ENCODE assay signal across 16 cellular contexts in genomic region chr20:56779452-56780143, GRCh38.
DNase-seq lines count a peak whose midpoint lies in the region; ATAC-seq, FAIRE-seq and TF ChIP-seq lines count a peak whose summit lies in the region.
"Had no signal": no experiment of that assay in that cellular context is flagged by ENCODE, and none has a peak within 500 bp of the region (broad histone marks: within the 10 kb centered on the region; RNA-seq: fewer than 3 reads in every experiment).

No MANE protein-coding gene starts in this region.

- peaks cover 50% of the 10 kb centered on the region for H3K4me1 Mint-ChIP-seq in osteocyte (ENCODE audit: unreplicated experiment)
- H3K4me1 Mint-ChIP-seq: CD4-positive, CD25-positive, alpha-beta regulatory T cell had no signal

- no peaks in the 10 kb centered on the region for H3K36me3 Mint-ChIP-seq in osteocyte (ENCODE audit: unreplicated experiment)
- H3K36me3 Mint-ChIP-seq: activated naive CD8-positive, alpha-beta T cell treated with anti-CD3 and anti-CD28 coated beads, Interleukin-2, amount 10 ng/mL, durations not matched to agents 7 days and 5 days; brain; CD4-positive, CD25-positive, alpha-beta regulatory T cell had no signal

- H3K9ac ChIP-seq in BLaER1 (peak overlapping the region; percentile 72; the same call in 1 of the 2 replicates), kidney (ENCODE audit: low read length in 2 of 2) (no peak overlapping the region)

- intact Hi-C loops in kidney (cut with DNase I) = no loop called here

- WGBS in ectodermal cell, 2 experiments = 62 to 71% methylated on average over 10 of the region's 11 CpGs

- H3K4me3 Mint-ChIP-seq in osteocyte (ENCODE audit: unreplicated experiment) = no peak overlapping the region
- H3K4me3 Mint-ChIP-seq: activated naive CD8-positive, alpha-beta T cell treated with anti-CD3 and anti-CD28 coated beads, Interleukin-2, amount 10 ng/mL, durations not matched to agents 7 days and 5 days; activated T-helper 1 cell treated with anti-CD3 and anti-CD28 coated beads, Interleukin-12 subunit alpha, Interleukin-12 subunit beta, Interleukin-2, Interleukin-4 antibody, amounts not matched to agents 30 ng/mL and 10 ng/mL and 1 ng/mL, durations not matched to agents 14 hours and 24 hours and 36 hours; brain; CD4-positive, CD25-positive, alpha-beta regulatory T cell had no signal

- peak overlapping the region; percentile 90 for H3K27ac Mint-ChIP-seq in osteocyte (ENCODE audit: unreplicated experiment)
- H3K27ac Mint-ChIP-seq: activated naive CD8-positive, alpha-beta T cell treated with anti-CD3 and anti-CD28 coated beads, Interleukin-2, amount 10 ng/mL, durations not matched to agents 7 days and 5 days; activated T-helper 1 cell treated with anti-CD3 and anti-CD28 coated beads, Interleukin-12 subunit alpha, Interleukin-12 subunit beta, Interleukin-2, Interleukin-4 antibody, amounts not matched to agents 30 ng/mL and 10 ng/mL and 1 ng/mL, durations not matched to agents 14 hours and 24 hours and 36 hours; CD4-positive, CD25-positive, alpha-beta regulatory T cell had no signal

- ATAC-seq in GM21360 (IDR thresholded peaks at IDR 0.05; ENCODE audit: unreplicated experiment) = no peak
- ATAC-seq in GM18858 (IDR thresholded peaks at IDR 0.05; ENCODE audit: unreplicated experiment) = no peak

- peaks cover 41% of the 10 kb centered on the region for H3K4me1 ChIP-seq in BLaER1
- peaks cover 8% of the 10 kb centered on the region for H3K4me1 ChIP-seq in ectodermal cell (ENCODE audit: control insufficient read depth, insufficient read depth, low read length)
- H3K4me1 ChIP-seq in kidney (ENCODE audit: control insufficient read depth in 1 of 2, insufficient read depth in 1 of 2, low read depth in 1 of 2, low read length in 2 of 2) = no peaks in the 10 kb centered on the region

- H3K27ac ChIP-seq in BLaER1 (peak overlapping the region; percentile 82), ectodermal cell (ENCODE audit: insufficient read depth, low read depth, low read length, poor library complexity, severe bottlenecking) (peak overlapping the region; percentile 44), kidney (ENCODE audit: low read depth in 2 of 2, low read length in 2 of 2) (no peak overlapping the region)

- H3K27me3 Mint-ChIP-seq in osteocyte (ENCODE audit: unreplicated experiment) = no peaks in the 10 kb centered on the region
- H3K27me3 Mint-ChIP-seq: activated naive CD8-positive, alpha-beta T cell treated with anti-CD3 and anti-CD28 coated beads, Interleukin-2, amount 10 ng/mL, durations not matched to agents 7 days and 5 days had no signal

- H3K27me3 ChIP-seq in BLaER1 = no peaks in the 10 kb centered on the region
- H3K27me3 ChIP-seq in H7 (ENCODE audit: control insufficient read depth, insufficient read depth, low read length) = no peaks in the 10 kb centered on the region; the same call in 1 of the 2 replicates
- no peaks in the 10 kb centered on the region for H3K27me3 ChIP-seq in ectodermal cell (ENCODE audit: control insufficient read depth, insufficient read depth, low read length, poor library complexity, severe bottlenecking)

- H3K4me3 ChIP-seq in BLaER1 (0 out of 2 replicates have a peak overlapping the region, but pooled peaks have one; percentile 15), H7 (ENCODE audit: insufficient read depth, low read depth, low read length) (no peak overlapping the region), ectodermal cell (ENCODE audit: insufficient read depth, low read depth, low read length) (no peak overlapping the region), kidney (ENCODE audit: low read length in 2 of 2) (no peak overlapping the region)

- TF ChIP-seq CTCF in osteocyte (IDR thresholded peaks at IDR 0.05) (no peak), kidney (IDR thresholded peaks at IDR 0.05; ENCODE audit: borderline replicate concordance, extremely low read depth, insufficient read depth) (no peak)

- no peaks in the 10 kb centered on the region for H3K9me3 Mint-ChIP-seq in osteocyte (ENCODE audit: unreplicated experiment)
- H3K9me3 Mint-ChIP-seq: activated naive CD8-positive, alpha-beta T cell treated with anti-CD3 and anti-CD28 coated beads, Interleukin-2, amount 10 ng/mL, durations not matched to agents 7 days and 5 days; activated T-helper 1 cell treated with anti-CD3 and anti-CD28 coated beads, Interleukin-12 subunit alpha, Interleukin-12 subunit beta, Interleukin-2, Interleukin-4 antibody, amounts not matched to agents 30 ng/mL and 10 ng/mL and 1 ng/mL, durations not matched to agents 14 hours and 24 hours and 36 hours had no signal

- FAIRE-seq in kidney (lab: Jason Lieb, UNC) = no peak
- FAIRE-seq: endometrium, GM12891 had no signal

- H4K20me1 ChIP-seq in BLaER1 = no peaks in the 10 kb centered on the region

- H3K9me3 ChIP-seq in BLaER1 (no peaks in the 10 kb centered on the region), ectodermal cell (ENCODE audit: control insufficient read depth, low read length) (no peaks in the 10 kb centered on the region), kidney (ENCODE audit: control insufficient read depth in 1 of 2, low read length in 2 of 2) (no peaks in the 10 kb centered on the region)

- DNase-seq in H7 = peak; percentile 62
- no peak for DNase-seq in osteocyte (ENCODE audit: extremely low spot score, unreplicated experiment)
- no peak for DNase-seq in kidney
- DNase-seq: activated naive CD8-positive, alpha-beta T cell treated with anti-CD3 and anti-CD28 coated beads, Interleukin-2, amount 10 ng/mL, durations not matched to agents 7 days and 5 days; NCI-H1092; NCI-H1930; nucleus accumbens had no signal

- H3K36me3 ChIP-seq in BLaER1 = no peaks in the 10 kb centered on the region
- no peaks in the 10 kb centered on the region for H3K36me3 ChIP-seq in H7 (replicated peaks; ENCODE audit: control insufficient read depth, insufficient read depth, low read length)
- no peaks in the 10 kb centered on the region for H3K36me3 ChIP-seq in ectodermal cell (ENCODE audit: control insufficient read depth, insufficient read depth, low read length)
- no peaks in the 10 kb centered on the region for H3K36me3 ChIP-seq in kidney (ENCODE audit: control insufficient read depth in 1 of 2, insufficient read depth in 2 of 2, low read length in 2 of 2)

- H3K4me2 ChIP-seq in BLaER1 = peak overlapping the region; percentile 77

Comparison
In these comparisons a context has a peak if more than half of its experiments do, and no peak if none do; other contexts are left out.
1. H3K27ac ChIP-seq: peak in BLaER1 (single experiment) and ectodermal cell (single experiment); none in kidney (0 of 2).